ENCODE assay signal across 28 cellular contexts in genomic region chr21:41390043-41390639, GRCh38. TPM values are rescaled to one million over a fixed set of nuclear protein-coding genes. Genes with fewer than 3 reads are reported as not detected.
"Had no signal": no experiment of that assay in that cellular context is flagged by ENCODE, and none has a peak within 500 bp of the region (broad histone marks: within the 10 kb centered on the region; RNA-seq: fewer than 3 reads in every experiment).

No MANE protein-coding gene starts in this region.

- H3K27me3 ChIP-seq: colonic mucosa, gastrocnemius medialis, heart left ventricle, hepatocyte, left lung, neural progenitor cell, right atrium auricular region, tibial nerve, upper lobe of left lung had no signal

- H3K4me3 ChIP-seq: colonic mucosa, gastrocnemius medialis, heart left ventricle, hepatocyte, left lung, neural progenitor cell, prostate gland, right atrium auricular region, smooth muscle cell, thoracic aorta, tibial nerve, upper lobe of left lung had no signal

- H3K4me2 ChIP-seq: hepatocyte, neural progenitor cell, smooth muscle cell had no signal

- H3K36me3 Mint-ChIP-seq: neural progenitor cell had no signal

- H3K79me2 ChIP-seq: hepatocyte had no signal

- H3K9ac ChIP-seq: neural progenitor cell had no signal

- H3K27me3 Mint-ChIP-seq: naive thymus-derived CD4-positive, alpha-beta T cell had no signal

- H3K36me3 ChIP-seq: colonic mucosa, gastrocnemius medialis, neural progenitor cell, prostate gland, thoracic aorta had no signal

- DNase-seq: colonic mucosa; dermis blood vessel endothelial cell; effector memory CD4-positive, alpha-beta T cell; erythroblast; foreskin fibroblast; gastrocnemius medialis; left cardiac atrium; left lung; mesenchymal stem cell; midbrain; naive thymus-derived CD4-positive, alpha-beta T cell; stimulated activated CD4-positive, alpha-beta T cell treated with anti-CD3 and anti-CD28 coated beads, Interleukin-12 subunit alpha, Interleukin-12 subunit beta, amount 100 ng/mL, for 4 hours; stimulated activated CD4-positive, alpha-beta T cell treated with anti-CD3 and anti-CD28 coated beads, Interleukin-1b, Interleukin-23, amount 100 ng/mL, for 48 hours; stimulated activated CD4-positive, alpha-beta T cell treated with anti-CD3 and anti-CD28 coated beads, Interleukin-4, amount 100 ng/mL, for 1 hour; stimulated activated CD8-positive, alpha-beta memory T cell treated with anti-CD3 and anti-CD28 coated beads, Interleukin-4, amount 100 ng/mL, for 48 hours; stimulated activated naive CD4-positive, alpha-beta T cell treated with Interleukin-2 at 50 U/mL for 16 hours; upper lobe of left lung had no signal

- H2AFZ ChIP-seq: hepatocyte, neural progenitor cell had no signal

- H3K4me1 ChIP-seq: colonic mucosa, gastrocnemius medialis, heart left ventricle, left lung, neural progenitor cell, prostate gland, right atrium auricular region, upper lobe of left lung had no signal

- H3K27ac Mint-ChIP-seq: nephron, neural progenitor cell had no signal

- H3K4me3 Mint-ChIP-seq: naive thymus-derived CD4-positive, alpha-beta T cell; nephron; neural progenitor cell had no signal

- H3K9me3 Mint-ChIP-seq: naive thymus-derived CD4-positive, alpha-beta T cell had no signal

- H3K4me1 Mint-ChIP-seq: neural progenitor cell had no signal

- H3K27ac ChIP-seq: colonic mucosa, gastrocnemius medialis, heart left ventricle, hepatocyte, left lung, neural progenitor cell, prostate gland, right atrium auricular region, thoracic aorta, tibial nerve, upper lobe of left lung had no signal

- ATAC-seq: gastrocnemius medialis; heart left ventricle; left cardiac atrium; left lung; naive thymus-derived CD4-positive, alpha-beta T cell; sciatic nerve had no signal

- H3K9me3 ChIP-seq: colonic mucosa, gastrocnemius medialis, heart left ventricle, left lung, prostate gland, right atrium auricular region, thoracic aorta, tibial nerve, upper lobe of left lung had no signal

RNA-seq across cellular contexts. Expression of gene MX2, which starts 28.3 kb away (rescaled TPM):
- total RNA-seq: chondrocyte had no signal
